ENCODE assay signal across 9 cellular contexts in the genomic region with DNA sequence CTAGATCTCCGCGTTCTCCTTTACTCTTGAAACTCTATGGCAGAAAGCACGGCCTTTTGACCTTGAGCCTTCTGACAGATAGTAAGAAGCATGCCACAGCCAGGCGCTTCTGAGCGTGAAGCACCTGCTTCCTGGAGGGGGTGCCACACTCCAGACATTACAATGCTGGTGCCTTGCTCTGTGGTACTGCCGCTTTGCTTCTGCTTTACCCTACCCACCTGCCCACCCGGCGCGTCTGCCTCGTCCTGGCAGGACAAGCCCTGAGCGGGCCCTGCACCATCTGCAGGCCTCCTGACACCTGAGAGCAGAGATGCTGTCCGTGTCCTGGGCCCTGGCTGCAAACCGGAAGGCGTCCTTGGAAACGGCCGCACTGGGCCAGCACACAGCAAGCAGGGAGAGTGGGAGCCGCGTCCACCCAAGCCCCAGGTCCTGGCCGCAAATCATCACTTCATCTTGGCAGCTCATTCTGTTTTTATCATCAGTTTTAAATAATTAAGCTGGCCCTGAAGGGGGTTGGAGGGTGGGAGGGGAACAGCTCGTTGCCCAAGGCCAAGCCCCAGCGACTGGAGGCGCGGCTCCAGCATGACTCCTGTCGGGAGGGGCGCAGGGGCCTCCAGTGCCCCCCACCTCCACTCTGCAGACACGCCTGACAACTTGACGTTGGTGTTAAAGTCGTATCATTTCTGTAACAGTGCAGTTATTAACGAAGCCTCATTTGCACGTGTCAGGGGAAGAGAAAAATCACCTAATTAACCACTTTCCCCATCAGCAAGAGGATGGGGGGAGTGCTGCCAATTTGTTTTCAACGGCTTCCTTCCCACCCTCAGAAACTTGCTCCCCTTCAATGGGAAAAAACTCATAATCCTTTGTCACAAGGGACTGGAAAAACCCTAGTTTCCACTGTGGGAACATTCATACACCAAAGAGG.
DNase-seq lines count a peak whose midpoint lies in the region; ATAC-seq and TF ChIP-seq lines count a peak whose summit lies in the region.
"Had no signal": no experiment of that assay in that cellular context is flagged by ENCODE, and none has a peak within 500 bp of the region (broad histone marks: within the 10 kb centered on the region; RNA-seq: fewer than 3 reads in every experiment).

No MANE protein-coding gene starts in this region.

- H3K27me3 ChIP-seq in DND-41 (ENCODE audit: insufficient read depth, low read length, poor library complexity), result no peaks in the 10 kb centered on the region

- H3K4me3 ChIP-seq in DND-41 (ENCODE audit: low read depth in 1 of 2, low read length in 2 of 2), result no peak overlapping the region

- ATAC-seq in DND-41 (ENCODE audit: insufficient read depth, low read depth) (peak; percentile 66), HG03135 (IDR thresholded peaks at IDR 0.05; ENCODE audit: unreplicated experiment) (no peak)
- ATAC-seq: HCT116 had no signal

- no peak overlapping the region for H3K9ac ChIP-seq in DND-41 (ENCODE audit: low read depth, low read length)

- DNase-seq in DND-41, result peak; percentile 45
- peak; percentile 72 for DNase-seq in GM19238 (ENCODE audit: insufficient read length, low spot score)
- peak; percentile 32 for DNase-seq in LHCN-M2 (ENCODE audit: low read depth)
- DNase-seq in germinal center (ENCODE audit: low spot score), result peak; percentile 87
- no peak for DNase-seq in COR-L47 (lab: John Stamatoyannopoulos, UW)
- DNase-seq in NCI-H1436 (lab: John Stamatoyannopoulos, UW), result no peak
- no peak for DNase-seq in SKM-1 (lab: John Stamatoyannopoulos, UW; ENCODE audit: unreplicated experiment)

- no peaks in the 10 kb centered on the region for H3K9me3 ChIP-seq in DND-41 (ENCODE audit: insufficient read depth, low read length, severe bottlenecking)

- H3K4me2 ChIP-seq in DND-41 (ENCODE audit: insufficient read depth, low read length), result no peak overlapping the region

- peak overlapping the region; percentile 50; the same call in 1 of the 2 replicates for H3K27ac ChIP-seq in DND-41 (ENCODE audit: low read length)

- peaks cover 13% of the 10 kb centered on the region for H3K36me3 ChIP-seq in DND-41 (ENCODE audit: insufficient read depth, low read length)

- peaks cover 8% of the 10 kb centered on the region for H3K4me1 ChIP-seq in DND-41 (ENCODE audit: insufficient read depth, low read length)

- no peak overlapping the region for H2AFZ ChIP-seq in DND-41 (ENCODE audit: low read depth, low read length)

- TF ChIP-seq CTCF in DND-41 (IDR thresholded peaks at IDR 0.05; ENCODE audit: borderline replicate concordance, extremely low read depth, low read length, poor library complexity, severe bottlenecking), result peak; percentile 44

- H3K79me2 ChIP-seq in DND-41 (ENCODE audit: insufficient read depth, low read length), result peaks cover 6% of the 10 kb centered on the region

- peaks cover 43% of the 10 kb centered on the region for H4K20me1 ChIP-seq in DND-41 (ENCODE audit: insufficient read depth, low read length)

Comparison
In these comparisons a context has a peak if more than half of its experiments do, and no peak if none do; other contexts are left out.
1. DNase-seq: peak in DND-41 (single experiment), GM19238 (single experiment), LHCN-M2 (single experiment) and germinal center (single experiment); none in COR-L47 (single experiment), NCI-H1436 (single experiment) and SKM-1 (single experiment).